ENCODE assay signal across 9 cellular contexts in genomic region chr7:117322741-117323584, GRCh38. TPM values are rescaled to one million over a fixed set of nuclear protein-coding genes. Genes with fewer than 3 reads are reported as not detected.
DNase-seq lines count a peak whose midpoint lies in the region; ATAC-seq and TF ChIP-seq lines count a peak whose summit lies in the region.
"Had no signal": no experiment of that assay in that cellular context is flagged by ENCODE, and none has a peak within 500 bp of the region (broad histone marks: within the 10 kb centered on the region; RNA-seq: fewer than 3 reads in every experiment).

Gene WNT2 (minus strand): TSS chr7:117323058. CDS start chr7:117322989, 69 bp downstream.

- H3K4me1 ChIP-seq in Caco-2 (no peaks in the 10 kb centered on the region), PC-3 (ENCODE audit: insufficient read depth, low read length) (0 out of 2 replicates have a peak, but pooled peaks cover 3% of the 10 kb centered on the region), fibroblast of lung (ENCODE audit: control insufficient read depth, extremely low read depth, insufficient read depth, low read length) (peaks cover 8% of the 10 kb centered on the region), neuronal stem cell (ENCODE audit: control insufficient read depth in 2 of 2, insufficient read depth in 1 of 2, low read depth in 1 of 2, low read length in 2 of 2) (peaks cover 5 to 13% of the 10 kb centered on the region in 2 donors), HAP-1 (no peaks in the 10 kb centered on the region)
- H3K4me1 ChIP-seq in CD8-positive, alpha-beta T cell (ENCODE audit: insufficient read depth, low read length), result no peaks in the 10 kb centered on the region

- ATAC-seq in PC-3, result no peak
- ATAC-seq in HG02970 (IDR thresholded peaks at IDR 0.05; ENCODE audit: low FRiP score, unreplicated experiment), result no peak
- ATAC-seq in GM21423 (IDR thresholded peaks at IDR 0.05; ENCODE audit: unreplicated experiment), result no peak
- ATAC-seq in CD8-positive, alpha-beta T cell, result no peak

- H2BK120ac ChIP-seq in neuronal stem cell (ENCODE audit: low read depth, low read length), result no peak within 1 kb of the TSS

- no peak within 1 kb of the TSS for H3K27ac ChIP-seq in PC-3 (ENCODE audit: low read length)
- H3K27ac ChIP-seq in fibroblast of lung (ENCODE audit: insufficient read depth, low read length), result no peak within 1 kb of the TSS
- no peak within 1 kb of the TSS for H3K27ac ChIP-seq in neuronal stem cell (replicated peaks; ENCODE audit: low read length)
- no peak within 1 kb of the TSS for H3K27ac ChIP-seq in CD8-positive, alpha-beta T cell (ENCODE audit: low read depth, low read length)
- H3K27ac ChIP-seq: transverse colon had no signal

- H2AFZ ChIP-seq in PC-3 (ENCODE audit: low read length) (peak within 1 kb of the TSS; percentile 84), fibroblast of lung (ENCODE audit: low read length) (peak within 1 kb of the TSS; percentile 81), neuronal stem cell (ENCODE audit: low read length) (peak within 1 kb of the TSS; percentile 97)

- H3K4ac ChIP-seq in neuronal stem cell (ENCODE audit: low read length), result no peak within 1 kb of the TSS

- H3K27me3 Mint-ChIP-seq in Caco-2 (ENCODE audit: insufficient read depth, unreplicated experiment), result peaks cover 31% of the 10 kb centered on the region
- H3K27me3 Mint-ChIP-seq in CD8-positive, alpha-beta T cell (ENCODE audit: low read depth), result peaks cover 49% of the 10 kb centered on the region

- peak within 1 kb of the TSS; percentile 85 for H3K4me2 ChIP-seq in PC-3 (ENCODE audit: low read length)
- peak within 1 kb of the TSS; percentile 77 for H3K4me2 ChIP-seq in fibroblast of lung (ENCODE audit: extremely low read depth, insufficient read depth, low read length)
- H3K4me2 ChIP-seq in neuronal stem cell (ENCODE audit: insufficient read depth, low read length, poor library complexity, severe bottlenecking), result peak within 1 kb of the TSS; percentile 100

- in situ Hi-C loops in HAP-1 (cut with MboI; ENCODE audit: low sequenced_read_pairs), result no loop called here

- H3K36me3 Mint-ChIP-seq in Caco-2 (ENCODE audit: insufficient read depth, unreplicated experiment), result no peaks in the 10 kb centered on the region
- H3K36me3 Mint-ChIP-seq in CD8-positive, alpha-beta T cell, result no peaks in the 10 kb centered on the region

- no peak for DNase-seq in Caco-2
- no peak for DNase-seq in PC-3
- peak; percentile 54 to 62 for DNase-seq in fibroblast of lung (ENCODE audit: low read depth in 2 of 2)
- peak; percentile 31 for DNase-seq in neuronal stem cell (ENCODE audit: low spot score)
- DNase-seq in HAP-1 (ENCODE audit: low spot score in 2 of 2), result no peak
- DNase-seq in CD8-positive, alpha-beta T cell, result no peak
- DNase-seq: transverse colon had no signal

- TF ChIP-seq CTCF in Caco-2 (IDR thresholded peaks at IDR 0.05; ENCODE audit: insufficient read depth in 1 of 2, low read depth in 1 of 2, low read length in 1 of 2, severe bottlenecking in 1 of 2, unreplicated experiment in 1 of 2) (no peak), PC-3 (conservative IDR thresholded peaks at IDR 0.05; ENCODE audit: low read depth, low read length) (no peak), fibroblast of lung (conservative IDR thresholded peaks at IDR 0.05 in 1 of 2, IDR thresholded peaks at IDR 0.05 in 1 of 2; ENCODE audit: low read depth in 1 of 2, low read length in 2 of 2) (no peak)
- no peak for TF ChIP-seq CTCF in CD8-positive, alpha-beta T cell (IDR thresholded peaks at IDR 0.05)

- peaks cover 12% of the 10 kb centered on the region for H3K9me3 Mint-ChIP-seq in Caco-2 (ENCODE audit: unreplicated experiment)
- no peaks in the 10 kb centered on the region for H3K9me3 Mint-ChIP-seq in CD8-positive, alpha-beta T cell

- H3F3A ChIP-seq in PC-3 (ENCODE audit: low read length, unreplicated experiment), result no peaks in the 10 kb centered on the region

- peak within 1 kb of the TSS; percentile 84 for H3K18ac ChIP-seq in neuronal stem cell (ENCODE audit: low read length)

- no peak within 1 kb of the TSS for H2BK12ac ChIP-seq in neuronal stem cell (ENCODE audit: low read length)

- H3K27me3 ChIP-seq in Caco-2 (replicated peaks; ENCODE audit: control insufficient read depth, insufficient read depth, low read length) (peaks cover 7% of the 10 kb centered on the region), PC-3 (ENCODE audit: low read length) (peaks cover 41% of the 10 kb centered on the region), fibroblast of lung (ENCODE audit: control insufficient read depth, insufficient read depth, low read length) (peaks cover 32% of the 10 kb centered on the region), neuronal stem cell (ENCODE audit: control insufficient read depth in 3 of 3, insufficient read depth in 3 of 3, low read depth in 1 of 3, low read length in 3 of 3) (peaks cover 19 to 92% (median 51%) of the 10 kb centered on the region in 3 experiments), HAP-1 (ENCODE audit: low read depth) (peaks cover 64% of the 10 kb centered on the region)
- H3K27me3 ChIP-seq in CD8-positive, alpha-beta T cell (ENCODE audit: insufficient read depth, low read length), result no peaks in the 10 kb centered on the region

- POLR2A ChIA-PET in Caco-2 (lab: Charles Lee), result no interaction called here
- POLR2A ChIA-PET in PC-3 (lab: Charles Lee; ENCODE audit: unreplicated experiment), result no interaction called here
- POLR2A ChIA-PET in CD8-positive, alpha-beta T cell (lab: Charles Lee), result no interaction called here

- no peaks in the 10 kb centered on the region for H3K9me2 ChIP-seq in PC-3 (replicated peaks; ENCODE audit: low read length)

- H3K4me1 Mint-ChIP-seq in Caco-2 (ENCODE audit: low read depth, unreplicated experiment), result no peaks in the 10 kb centered on the region
- no peaks in the 10 kb centered on the region for H3K4me1 Mint-ChIP-seq in CD8-positive, alpha-beta T cell (ENCODE audit: low read depth)

- H3K36me3 ChIP-seq in Caco-2 (ENCODE audit: control insufficient read depth, insufficient read depth, low read length), result no peaks in the 10 kb centered on the region
- H3K36me3 ChIP-seq in PC-3 (ENCODE audit: low read depth, low read length), result no peaks in the 10 kb centered on the region
- H3K36me3 ChIP-seq in fibroblast of lung (ENCODE audit: control insufficient read depth, insufficient read depth, low read length), result no peaks in the 10 kb centered on the region
- no peaks in the 10 kb centered on the region for H3K36me3 ChIP-seq in neuronal stem cell (replicated peaks in 1 of 2; ENCODE audit: control insufficient read depth in 2 of 2, insufficient read depth in 2 of 2, low read length in 2 of 2)
- no peaks in the 10 kb centered on the region for H3K36me3 ChIP-seq in HAP-1 (replicated peaks)
- no peaks in the 10 kb centered on the region for H3K36me3 ChIP-seq in CD8-positive, alpha-beta T cell (ENCODE audit: insufficient read depth, low read length)
- H3K36me3 ChIP-seq: transverse colon had no signal

- H4K8ac ChIP-seq in neuronal stem cell (ENCODE audit: low read depth, low read length), result no peak within 1 kb of the TSS

- H3K4me3 ChIP-seq in Caco-2 (ENCODE audit: low read depth, low read length), result peak within 1 kb of the TSS; percentile 38
- H3K4me3 ChIP-seq in PC-3 (ENCODE audit: low read length), result peak within 1 kb of the TSS; percentile 58
- peak within 1 kb of the TSS; percentile 49 to 60 (median 54) for H3K4me3 ChIP-seq in fibroblast of lung (replicated peaks in 1 of 4; ENCODE audit: control extremely low read depth in 1 of 4, insufficient read depth in 1 of 4, low read depth in 3 of 4, low read length in 4 of 4)
- H3K4me3 ChIP-seq in neuronal stem cell (ENCODE audit: low read length in 2 of 2), result peak within 1 kb of the TSS; percentile 41 to 80
- no peak within 1 kb of the TSS for H3K4me3 ChIP-seq in HAP-1
- H3K4me3 ChIP-seq in CD8-positive, alpha-beta T cell (ENCODE audit: low read depth, low read length), result no peak within 1 kb of the TSS

- H3K9me3 ChIP-seq in Caco-2 (peaks cover 9% of the 10 kb centered on the region), PC-3 (ENCODE audit: low read length) (no peaks in the 10 kb centered on the region), fibroblast of lung (ENCODE audit: control insufficient read depth, insufficient read depth, low read depth, low read length) (no peaks in the 10 kb centered on the region), neuronal stem cell (replicated peaks in 1 of 2; ENCODE audit: control insufficient read depth in 2 of 2, insufficient read depth in 1 of 2, low read depth in 1 of 2, low read length in 2 of 2) (no peaks in the 10 kb centered on the region), HAP-1 (no peaks in the 10 kb centered on the region)
- H3K9me3 ChIP-seq in CD8-positive, alpha-beta T cell (ENCODE audit: low read length), result no peaks in the 10 kb centered on the region
- H3K9me3 ChIP-seq: transverse colon had no signal

- no peaks in the 10 kb centered on the region for H3K79me1 ChIP-seq in neuronal stem cell (ENCODE audit: low read depth, low read length)

- CTCF ChIA-PET in Caco-2 (lab: Charles Lee) (no interaction called here), PC-3 (lab: Charles Lee) (no interaction called here)
- CTCF ChIA-PET in CD8-positive, alpha-beta T cell (lab: Charles Lee), result interaction anchor here (0.9 kb wide), 1 partner anchor 11 kb away, joined by 3 read pairs; no protein-coding TSS in a partner anchor

- H3K79me2 ChIP-seq in PC-3 (ENCODE audit: low read length), result no peaks in the 10 kb centered on the region
- no peaks in the 10 kb centered on the region for H3K79me2 ChIP-seq in fibroblast of lung (ENCODE audit: control insufficient read depth, insufficient read depth, low read length)

- H2AK5ac ChIP-seq in neuronal stem cell (ENCODE audit: low read depth, low read length), result peak within 1 kb of the TSS; percentile 16

- H2BK15ac ChIP-seq in neuronal stem cell (ENCODE audit: low read length), result no peak within 1 kb of the TSS

- BruUV-seq in Caco-2 (replicated peaks; lab: Mats Ljungman, UMichigan) (no TSS peak), PC-3 (replicated peaks; lab: Mats Ljungman, UMichigan) (no TSS peak)

- H4K91ac ChIP-seq in neuronal stem cell (ENCODE audit: low read depth, low read length, poor library complexity), result no peak within 1 kb of the TSS

- peak within 1 kb of the TSS; percentile 70 for H3K4me3 Mint-ChIP-seq in Caco-2 (ENCODE audit: unreplicated experiment)
- H3K4me3 Mint-ChIP-seq in CD8-positive, alpha-beta T cell, result no peak within 1 kb of the TSS

- H2BK5ac ChIP-seq in neuronal stem cell (ENCODE audit: low read length), result no peak within 1 kb of the TSS

- H3K23ac ChIP-seq in neuronal stem cell (ENCODE audit: low read depth, low read length, poor library complexity), result no peak within 1 kb of the TSS

- no peak within 1 kb of the TSS for H3K27ac Mint-ChIP-seq in Caco-2 (ENCODE audit: unreplicated experiment)
- H3K27ac Mint-ChIP-seq in CD8-positive, alpha-beta T cell, result no peak within 1 kb of the TSS

- H3K14ac ChIP-seq in neuronal stem cell (ENCODE audit: low read length), result no peak within 1 kb of the TSS

- intact Hi-C loops in Caco-2 (cut with micrococcal nuclease; ENCODE audit: unreplicated experiment) (no loop called here), PC-3 (cut with micrococcal nuclease) (no loop called here)
- intact Hi-C loops in CD8-positive, alpha-beta T cell (cut with DNase I, micrococcal nuclease), result no loop called here

- H4K20me1 ChIP-seq in PC-3 (ENCODE audit: low read length) (no peaks in the 10 kb centered on the region), fibroblast of lung (ENCODE audit: control insufficient read depth, extremely low read depth, insufficient read depth, low read length) (no peaks in the 10 kb centered on the region)

- no peak within 1 kb of the TSS for H3K9ac ChIP-seq in PC-3 (ENCODE audit: low read length)
- peak within 1 kb of the TSS; percentile 37 for H3K9ac ChIP-seq in fibroblast of lung (ENCODE audit: insufficient read depth, low read length)
- H3K9ac ChIP-seq in neuronal stem cell (ENCODE audit: low read depth, low read length, poor library complexity), result no peak within 1 kb of the TSS

- WGBS in neuronal stem cell (ENCODE audit: extremely low coverage in 2 of 2, insufficient read length in 2 of 2, insufficient replicate concordance in 1 of 2), 2 donors, result no CpG with 5 or more reads among the region's 80 CpGs

RNA-seq across cellular contexts. Expression of gene WNT2, which starts in this region (rescaled TPM):
- total RNA-seq in Caco-2 (2022) (not detected in 2 replicates), PC-3 (2014; rRNA removed) (not detected in 2 replicates), fibroblast of lung (1.7 and 3.9 TPM in 2 replicates)
- 4.8 and 14.5 TPM in 2 replicates for polyA plus RNA-seq in fibroblast of lung
- 4.5 and 14.1 TPM in 2 replicates for polyA plus RNA-seq in fibroblast of lung (2012)
- 3.8 and 36.1 TPM in 2 replicates for polyA minus RNA-seq in fibroblast of lung (ENCODE audit: low replicate concordance)
- not detected for polyA plus RNA-seq in neuronal stem cell (2013, experiment 1 of 2)
- polyA plus RNA-seq in neuronal stem cell (2013, experiment 2 of 2), result not detected
- total RNA-seq in CD8-positive, alpha-beta T cell, result not detected
- total RNA-seq: transverse colon had no signal

Comparison
In these comparisons a context has a peak if more than half of its experiments do, and no peak if none do; other contexts are left out.
1. DNase-seq: peak in fibroblast of lung (2 of 2) and neuronal stem cell (single experiment); none in Caco-2 (0 of 2), PC-3 (single experiment), HAP-1 (0 of 2) and CD8-positive, alpha-beta T cell (0 of 7).
2. H3K4me3 ChIP-seq: peak in Caco-2 (single experiment), PC-3 (single experiment), fibroblast of lung (4 of 4) and neuronal stem cell (2 of 2); none in HAP-1 (single experiment) and CD8-positive, alpha-beta T cell (single experiment).
3. Peak in every context shown above with its lines, with median percentiles within 50 percentile points of each other: H2AFZ ChIP-seq and H3K4me2 ChIP-seq.